In the genomic region with DNA sequence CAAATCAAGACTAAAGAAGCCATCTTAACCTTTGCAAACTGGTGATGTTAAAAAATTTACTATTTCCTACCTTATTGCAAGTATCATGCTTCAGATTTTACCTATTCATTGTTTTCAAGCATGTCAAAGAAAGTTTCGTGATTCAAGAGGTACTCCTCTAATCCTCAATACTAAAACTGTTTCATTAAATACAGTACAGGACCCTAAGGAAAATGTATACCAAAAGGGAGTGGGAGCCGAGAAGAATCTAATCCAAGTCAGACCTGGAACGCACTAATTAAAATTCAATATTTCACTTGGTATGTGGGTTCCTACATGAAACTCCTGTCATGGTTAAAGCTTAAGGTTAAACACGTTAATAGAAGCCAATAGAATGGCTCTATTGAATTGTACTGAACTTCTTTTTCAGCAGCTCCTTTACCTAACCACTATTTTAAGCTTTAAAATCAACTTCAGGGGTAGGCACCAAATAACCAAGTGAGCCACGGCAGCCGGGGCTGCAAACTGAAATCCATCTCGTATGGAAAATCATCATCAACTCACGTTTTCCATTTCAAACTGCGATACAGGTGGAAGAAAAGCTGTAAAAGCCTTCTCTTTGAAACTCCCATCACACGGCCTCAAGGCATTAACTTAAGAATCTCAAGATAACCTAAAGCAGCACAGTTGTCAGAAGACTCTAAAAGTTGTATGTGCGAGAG, we compare ENCODE assay signal across 8 cellular contexts.
DNase-seq lines count a peak whose midpoint lies in the region; ATAC-seq, FAIRE-seq and TF ChIP-seq lines count a peak whose summit lies in the region.

No MANE protein-coding gene starts in this region.

- H3K4me3 ChIP-seq in GM12864 (ENCODE audit: low read depth, low read length) (peak overlapping the region; percentile 89), adipocyte (ENCODE audit: low read length) (peak overlapping the region; percentile 95), kidney (ENCODE audit: low read length in 2 of 2) (peak overlapping the region; percentile 47 to 84)

- no peaks in the 10 kb centered on the region for H3K36me3 ChIP-seq in adipocyte (ENCODE audit: control insufficient read depth, insufficient read depth, low read length, severe bottlenecking)
- H3K36me3 ChIP-seq in kidney (ENCODE audit: control insufficient read depth in 1 of 2, insufficient read depth in 2 of 2, low read length in 2 of 2), result no peaks in the 10 kb centered on the region

- H3K36me3 Mint-ChIP-seq in stimulated activated memory B cell treated with anti-CD40 and anti-IgM and Interleukin-4, amounts not matched to agents 10 μg/mL and 1 μg/mL and 100 μg/mL, for 72 hours, result peaks cover 6% of the 10 kb centered on the region

- H3K4me1 ChIP-seq in adipocyte (ENCODE audit: control insufficient read depth, insufficient read depth, low read length) (peaks cover 31% of the 10 kb centered on the region), kidney (ENCODE audit: control insufficient read depth in 1 of 2, insufficient read depth in 1 of 2, low read depth in 1 of 2, low read length in 2 of 2) (peaks cover 0 to 2% of the 10 kb centered on the region in 2 donors)

- TF ChIP-seq CTCF in GM12864 (IDR thresholded peaks at IDR 0.05; ENCODE audit: low read depth, low read length, missing control alignments), result no peak
- TF ChIP-seq CTCF in kidney (IDR thresholded peaks at IDR 0.05; ENCODE audit: borderline replicate concordance, extremely low read depth, insufficient read depth), result no peak
- TF ChIP-seq CTCF in GM10248 (IDR thresholded peaks at IDR 0.05; ENCODE audit: control extremely low read depth, extremely low read depth, low read depth, missing control alignments), result no peak

- ATAC-seq in stimulated activated memory B cell treated with anti-CD40 and anti-IgM and Interleukin-4, amounts not matched to agents 10 μg/mL and 1 μg/mL and 100 μg/mL, for 72 hours, result no peak
- ATAC-seq in HG03439 (IDR thresholded peaks at IDR 0.05; ENCODE audit: unreplicated experiment) (no peak), HG02870 (IDR thresholded peaks at IDR 0.05; ENCODE audit: unreplicated experiment) (no peak)

- H3K9me3 ChIP-seq in adipocyte (ENCODE audit: control insufficient read depth, low read length), result no peaks in the 10 kb centered on the region
- H3K9me3 ChIP-seq in kidney (ENCODE audit: control insufficient read depth in 1 of 2, low read length in 2 of 2), result no peaks in the 10 kb centered on the region

- intact Hi-C loops in kidney (cut with DNase I), result no loop called here

- no peak for FAIRE-seq in kidney (lab: Jason Lieb, UNC)

- DNase-seq in GM12864 (ENCODE audit: low read depth), result no peak
- peak; percentile 36 for DNase-seq in NCI-H345 treated with DMSO at 0.1 percent for 48 hours (lab: John Stamatoyannopoulos, UW; ENCODE audit: unreplicated experiment)
- DNase-seq in adipocyte (ENCODE audit: low read depth), result peak; percentile 41
- DNase-seq in kidney, result no peak
- no peak for DNase-seq in GM10248 (ENCODE audit: extremely low spot score)

- CTCF ChIA-PET in GM10248 (lab: Yijun Ruan, JAX), result interaction anchor here (0.8 to 2.9 kb wide), 4 partner anchors 9 to 26 kb away, joined by 3 to 9 read pairs (median 5); no protein-coding TSS in a partner anchor

- peak overlapping the region; percentile 71 to 76 for H3K27ac ChIP-seq in kidney (ENCODE audit: low read depth in 2 of 2, low read length in 2 of 2)

- H3K27me3 ChIP-seq in adipocyte (replicated peaks; ENCODE audit: control insufficient read depth, insufficient read depth, low read length), result no peaks in the 10 kb centered on the region

- peak overlapping the region; percentile 84 for H3K27ac Mint-ChIP-seq in stimulated activated memory B cell treated with anti-CD40 and anti-IgM and Interleukin-4, amounts not matched to agents 10 μg/mL and 1 μg/mL and 100 μg/mL, for 72 hours

- H3K4me1 Mint-ChIP-seq in stimulated activated memory B cell treated with anti-CD40 and anti-IgM and Interleukin-4, amounts not matched to agents 10 μg/mL and 1 μg/mL and 100 μg/mL, for 72 hours, result peaks cover 36% of the 10 kb centered on the region

- H3K4me3 Mint-ChIP-seq in stimulated activated memory B cell treated with anti-CD40 and anti-IgM and Interleukin-4, amounts not matched to agents 10 μg/mL and 1 μg/mL and 100 μg/mL, for 72 hours, result peak overlapping the region; percentile 85

- POLR2A ChIA-PET in GM10248 (lab: Yijun Ruan, JAX), result interaction anchor here (0.6 kb wide), 1 partner anchor 52 kb away, joined by 5 read pairs; no protein-coding TSS in a partner anchor

- peak overlapping the region; percentile 98 for H3K9ac ChIP-seq in adipocyte (ENCODE audit: low read length)
- H3K9ac ChIP-seq in kidney (ENCODE audit: low read length in 2 of 2), result peak overlapping the region; percentile 52 to 81

- no peaks in the 10 kb centered on the region for H3K9me3 Mint-ChIP-seq in stimulated activated memory B cell treated with anti-CD40 and anti-IgM and Interleukin-4, amounts not matched to agents 10 μg/mL and 1 μg/mL and 100 μg/mL, for 72 hours

- no peaks in the 10 kb centered on the region for H3K27me3 Mint-ChIP-seq in stimulated activated memory B cell treated with anti-CD40 and anti-IgM and Interleukin-4, amounts not matched to agents 10 μg/mL and 1 μg/mL and 100 μg/mL, for 72 hours

Comparison
In these comparisons a context has a peak if more than half of its experiments do, and no peak if none do; other contexts are left out.
1. DNase-seq: peak in NCI-H345 treated with DMSO at 0.1 percent for 48 hours (single experiment) and adipocyte (single experiment); none in GM12864 (single experiment), kidney (single experiment) and GM10248 (single experiment).
2. Peak in every context shown above with its lines, with median percentiles within 50 percentile points of each other: H3K4me3 ChIP-seq.